ENCODE assay signal across 41 cellular contexts in the genomic region with DNA sequence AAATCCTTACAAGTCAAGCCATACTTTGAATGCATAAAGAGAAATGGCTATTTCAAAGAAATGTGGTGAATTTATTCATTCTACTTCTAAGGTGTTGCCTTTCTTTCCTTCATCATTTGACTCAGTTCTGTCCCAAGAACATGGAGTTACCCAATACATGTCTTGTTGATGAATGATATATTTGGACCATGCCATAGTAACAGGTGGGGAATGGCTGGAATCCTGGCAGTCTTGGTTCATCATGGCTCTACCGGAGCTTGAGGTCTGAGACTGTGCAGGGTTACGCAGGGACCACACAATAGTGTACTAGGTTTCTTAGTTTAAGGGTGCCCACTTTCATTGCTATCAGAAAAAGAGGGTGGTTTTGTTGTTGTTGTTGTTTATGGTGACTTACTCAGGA. TPM values are rescaled to one million over a fixed set of nuclear protein-coding genes. Genes with fewer than 3 reads are reported as not detected.
"Had no signal": no experiment of that assay in that cellular context is flagged by ENCODE, and none has a peak within 500 bp of the region (broad histone marks: within the 10 kb centered on the region; RNA-seq: fewer than 3 reads in every experiment).

No MANE protein-coding gene starts in this region.

- H3K27me3 Mint-ChIP-seq: activated CD4-positive, alpha-beta memory T cell treated with anti-CD3 and anti-CD28 coated beads for 36 hours; activated CD4-positive, alpha-beta T cell treated with anti-CD3 and anti-CD28 coated beads for 36 hours; activated naive CD4-positive, alpha-beta T cell treated with anti-CD3 and anti-CD28 coated beads, Interleukin-2, amount 50 U/mL, for 24 hours; activated naive CD8-positive, alpha-beta T cell treated with anti-CD3 and anti-CD28 coated beads for 36 hours; activated naive CD8-positive, alpha-beta T cell treated with anti-CD3 and anti-CD28 coated beads, Interleukin-2, amount 50 U/mL, for 24 hours; brain; T-helper 17 cell had no signal

- H3K4me3 Mint-ChIP-seq: activated CD4-positive, alpha-beta memory T cell treated with anti-CD3 and anti-CD28 coated beads for 36 hours; activated CD4-positive, alpha-beta T cell treated with anti-CD3 and anti-CD28 coated beads for 36 hours; activated CD4-positive, alpha-beta T cell treated with anti-CD3 and anti-CD28 coated beads, Interleukin-2, amount 10 ng/mL, durations not matched to agents 24 days and 14 days; activated CD8-positive, alpha-beta memory T cell treated with anti-CD3 and anti-CD28 coated beads, Interleukin-2, amount 10 ng/mL, durations not matched to agents 7 days and 5 days; activated CD8-positive, alpha-beta T cell treated with anti-CD3 and anti-CD28 coated beads, Interleukin-2, amount 10 ng/mL, durations not matched to agents 7 days and 5 days; activated naive CD4-positive, alpha-beta T cell treated with anti-CD3 and anti-CD28 coated beads for 36 hours; activated naive CD4-positive, alpha-beta T cell treated with anti-CD3 and anti-CD28 coated beads, Interleukin-2, amount 50 U/mL, for 24 hours; activated naive CD8-positive, alpha-beta T cell treated with anti-CD3 and anti-CD28 coated beads for 36 hours; activated naive CD8-positive, alpha-beta T cell treated with anti-CD3 and anti-CD28 coated beads, Interleukin-2, amount 50 U/mL, for 24 hours; activated T-helper 1 cell treated with anti-CD3 and anti-CD28 coated beads, Interleukin-12 subunit alpha, Interleukin-12 subunit beta, Interleukin-2, Interleukin-4 antibody, amounts not matched to agents 30 ng/mL and 10 ng/mL and 1 ng/mL, durations not matched to agents 14 hours and 24 hours and 36 hours; brain; effector memory CD8-positive, alpha-beta T cell; T-helper 17 cell; T-helper 2 cell treated with Interferon-gamma antibody and Interleukin-4, amounts not matched to agents 5 μg/mL and 100 μg/mL, for 36 hours had no signal

- H3K9me3 ChIP-seq: adrenal gland, ascending aorta, breast epithelium, esophagus squamous epithelium, gastroesophageal sphincter had no signal

- H3K9me3 Mint-ChIP-seq: activated CD4-positive, alpha-beta memory T cell treated with anti-CD3 and anti-CD28 coated beads for 36 hours; activated naive CD4-positive, alpha-beta T cell treated with anti-CD3 and anti-CD28 coated beads for 36 hours; activated naive CD4-positive, alpha-beta T cell treated with anti-CD3 and anti-CD28 coated beads, Interleukin-2, amount 50 U/mL, for 24 hours; activated naive CD8-positive, alpha-beta T cell treated with anti-CD3 and anti-CD28 coated beads for 36 hours; activated naive CD8-positive, alpha-beta T cell treated with anti-CD3 and anti-CD28 coated beads, Interleukin-2, amount 50 U/mL, for 24 hours; activated T-helper 1 cell treated with anti-CD3 and anti-CD28 coated beads, Interleukin-12 subunit alpha, Interleukin-12 subunit beta, Interleukin-2, Interleukin-4 antibody, amounts not matched to agents 30 ng/mL and 10 ng/mL and 1 ng/mL, durations not matched to agents 14 hours and 24 hours and 36 hours; activated T-helper 2 cell treated with anti-CD3 and anti-CD28 coated beads, Interferon-gamma antibody, Interleukin-2, Interleukin-4, amounts not matched to agents 10 μg/mL and 5 μg/mL and 100 μg/mL, durations not matched to agents 14 hours and 24 hours and 36 hours; effector memory CD8-positive, alpha-beta T cell; T-helper 2 cell treated with Interferon-gamma antibody and Interleukin-4, amounts not matched to agents 5 μg/mL and 100 μg/mL, for 36 hours had no signal

- DNase-seq: activated CD4-positive, alpha-beta memory T cell treated with anti-CD3 and anti-CD28 coated beads for 36 hours; activated CD4-positive, alpha-beta T cell treated with anti-CD3 and anti-CD28 coated beads for 36 hours; activated CD4-positive, alpha-beta T cell treated with anti-CD3 and anti-CD28 coated beads, Interleukin-2, amount 10 ng/mL, durations not matched to agents 24 days and 14 days; activated CD4-positive, CD25-positive, alpha-beta regulatory T cell; activated CD4-positive, CD25-positive, alpha-beta regulatory T cell treated with anti-CD3 and anti-CD28 coated beads, Interleukin-2, amount 50 U/mL, for 72 hours; activated CD8-positive, alpha-beta memory T cell treated with anti-CD3 and anti-CD28 coated beads, Interleukin-2, amount 10 ng/mL, durations not matched to agents 7 days and 5 days; activated CD8-positive, alpha-beta memory T cell treated with anti-CD3 and anti-CD28 coated beads, Interleukin-2, amount 50 U/mL, for 4 hours; activated CD8-positive, alpha-beta T cell treated with anti-CD3 and anti-CD28 coated beads, Interleukin-2, amount 10 ng/mL, durations not matched to agents 7 days and 5 days; activated effector memory CD4-positive, alpha-beta T cell treated with anti-CD3 and anti-CD28 coated beads, Interleukin-2, amount 50 U/mL, for 16 hours; activated naive CD4-positive, alpha-beta T cell treated with anti-CD3 and anti-CD28 coated beads for 36 hours; activated naive CD8-positive, alpha-beta T cell treated with anti-CD3 and anti-CD28 coated beads for 36 hours; activated naive CD8-positive, alpha-beta T cell treated with anti-CD3 and anti-CD28 coated beads, Interleukin-2, amount 50 U/mL, for 24 hours; activated T-cell treated with anti-CD3 and anti-CD28 coated beads, Interleukin-2, amount 50 U/mL, for 1 hour; activated T-cell treated with anti-CD3 and anti-CD28 coated beads, Interleukin-2, amount 50 U/mL, for 48 hours; adrenal gland; central memory CD4-positive, alpha-beta T cell; cerebellar nuclear complex; dermis blood vessel endothelial cell; effector CD4-positive, alpha-beta T cell; effector memory CD8-positive, alpha-beta T cell; erythroblast; esophagus squamous epithelium; foreskin melanocyte; SW 1271; T-helper 1 cell; T-helper 17 cell; T1000 had no signal

- ATAC-seq: activated CD4-positive, alpha-beta T cell treated with anti-CD3 and anti-CD28 coated beads for 36 hours; activated CD8-positive, alpha-beta memory T cell treated with anti-CD3 and anti-CD28 coated beads, Interleukin-2, amount 10 ng/mL, durations not matched to agents 7 days and 5 days; activated CD8-positive, alpha-beta T cell treated with anti-CD3 and anti-CD28 coated beads, Interleukin-2, amount 10 ng/mL, durations not matched to agents 7 days and 5 days; activated naive CD8-positive, alpha-beta T cell treated with anti-CD3 and anti-CD28 coated beads, Interleukin-2, amount 50 U/mL, for 24 hours; effector memory CD8-positive, alpha-beta T cell; gastroesophageal sphincter; T-helper 17 cell had no signal

- H3K27me3 ChIP-seq: adrenal gland, ascending aorta, breast epithelium, cardiac muscle cell, esophagus squamous epithelium, gastroesophageal sphincter had no signal

- H3K27ac Mint-ChIP-seq: activated CD4-positive, alpha-beta memory T cell treated with anti-CD3 and anti-CD28 coated beads for 36 hours; activated CD4-positive, alpha-beta T cell treated with anti-CD3 and anti-CD28 coated beads for 36 hours; activated CD4-positive, alpha-beta T cell treated with anti-CD3 and anti-CD28 coated beads, Interleukin-2, amount 10 ng/mL, durations not matched to agents 24 days and 14 days; activated CD8-positive, alpha-beta memory T cell treated with anti-CD3 and anti-CD28 coated beads, Interleukin-2, amount 10 ng/mL, durations not matched to agents 7 days and 5 days; activated CD8-positive, alpha-beta T cell treated with anti-CD3 and anti-CD28 coated beads, Interleukin-2, amount 10 ng/mL, durations not matched to agents 7 days and 5 days; activated naive CD4-positive, alpha-beta T cell treated with anti-CD3 and anti-CD28 coated beads for 36 hours; activated naive CD4-positive, alpha-beta T cell treated with anti-CD3 and anti-CD28 coated beads, Interleukin-2, amount 50 U/mL, for 24 hours; activated naive CD8-positive, alpha-beta T cell treated with anti-CD3 and anti-CD28 coated beads for 36 hours; activated naive CD8-positive, alpha-beta T cell treated with anti-CD3 and anti-CD28 coated beads, Interleukin-2, amount 50 U/mL, for 24 hours; activated T-helper 1 cell treated with anti-CD3 and anti-CD28 coated beads, Interleukin-12 subunit alpha, Interleukin-12 subunit beta, Interleukin-2, Interleukin-4 antibody, amounts not matched to agents 30 ng/mL and 10 ng/mL and 1 ng/mL, durations not matched to agents 14 hours and 24 hours and 36 hours; activated T-helper 2 cell treated with anti-CD3 and anti-CD28 coated beads, Interferon-gamma antibody, Interleukin-2, Interleukin-4, amounts not matched to agents 10 μg/mL and 5 μg/mL and 100 μg/mL, durations not matched to agents 14 hours and 24 hours and 36 hours; effector memory CD8-positive, alpha-beta T cell; T-helper 17 cell; T-helper 2 cell treated with Interferon-gamma antibody and Interleukin-4, amounts not matched to agents 5 μg/mL and 100 μg/mL, for 36 hours had no signal

- H3K4me1 ChIP-seq: ascending aorta, breast epithelium, gastroesophageal sphincter had no signal

- H3K27ac ChIP-seq: adrenal gland, ascending aorta, breast epithelium, cardiac muscle cell, coronary artery, esophagus squamous epithelium, gastroesophageal sphincter had no signal

- H3K36me3 Mint-ChIP-seq: activated CD4-positive, alpha-beta memory T cell treated with anti-CD3 and anti-CD28 coated beads for 36 hours; activated CD8-positive, alpha-beta memory T cell treated with anti-CD3 and anti-CD28 coated beads, Interleukin-2, amount 10 ng/mL, durations not matched to agents 7 days and 5 days; activated naive CD4-positive, alpha-beta T cell treated with anti-CD3 and anti-CD28 coated beads, Interleukin-2, amount 50 U/mL, for 24 hours; activated naive CD8-positive, alpha-beta T cell treated with anti-CD3 and anti-CD28 coated beads for 36 hours; brain had no signal

- H3K36me3 ChIP-seq: adrenal gland, ascending aorta, breast epithelium, cardiac muscle cell, esophagus squamous epithelium, gastroesophageal sphincter had no signal

- H3K4me3 ChIP-seq: adrenal gland, ascending aorta, breast epithelium, cardiac muscle cell, coronary artery, esophagus squamous epithelium, gastroesophageal sphincter had no signal

RNA-seq across cellular contexts. Expression of gene MPEG1, which starts 40.3 kb away (rescaled TPM):
- total RNA-seq: activated CD4-positive, alpha-beta memory T cell treated with anti-CD3 and anti-CD28 coated beads for 36 hours; activated CD4-positive, alpha-beta T cell treated with anti-CD3 and anti-CD28 coated beads for 36 hours; activated CD4-positive, alpha-beta T cell treated with anti-CD3 and anti-CD28 coated beads, Interleukin-2, amount 10 ng/mL, durations not matched to agents 24 days and 14 days; activated CD8-positive, alpha-beta memory T cell treated with anti-CD3 and anti-CD28 coated beads for 36 hours; activated CD8-positive, alpha-beta memory T cell treated with anti-CD3 and anti-CD28 coated beads, Interleukin-2, amount 10 ng/mL, durations not matched to agents 7 days and 5 days; activated CD8-positive, alpha-beta T cell treated with anti-CD3 and anti-CD28 coated beads, Interleukin-2, amount 10 ng/mL, durations not matched to agents 7 days and 5 days; activated naive CD4-positive, alpha-beta T cell treated with anti-CD3 and anti-CD28 coated beads for 36 hours; activated T-helper 1 cell treated with anti-CD3 and anti-CD28 coated beads, Interleukin-12 subunit alpha, Interleukin-12 subunit beta, Interleukin-2, Interleukin-4 antibody, amounts not matched to agents 30 ng/mL and 10 ng/mL and 1 ng/mL, durations not matched to agents 14 hours and 24 hours and 36 hours; cardiac muscle cell; dermis blood vessel endothelial cell; fibroblast of lung; fibroblast of villous mesenchyme; glomerular endothelial cell had no signal
- polyA plus RNA-seq: cardiac muscle cell, fibroblast of lung had no signal
